ENCODE assay signal across 22 cellular contexts in the genomic region with DNA sequence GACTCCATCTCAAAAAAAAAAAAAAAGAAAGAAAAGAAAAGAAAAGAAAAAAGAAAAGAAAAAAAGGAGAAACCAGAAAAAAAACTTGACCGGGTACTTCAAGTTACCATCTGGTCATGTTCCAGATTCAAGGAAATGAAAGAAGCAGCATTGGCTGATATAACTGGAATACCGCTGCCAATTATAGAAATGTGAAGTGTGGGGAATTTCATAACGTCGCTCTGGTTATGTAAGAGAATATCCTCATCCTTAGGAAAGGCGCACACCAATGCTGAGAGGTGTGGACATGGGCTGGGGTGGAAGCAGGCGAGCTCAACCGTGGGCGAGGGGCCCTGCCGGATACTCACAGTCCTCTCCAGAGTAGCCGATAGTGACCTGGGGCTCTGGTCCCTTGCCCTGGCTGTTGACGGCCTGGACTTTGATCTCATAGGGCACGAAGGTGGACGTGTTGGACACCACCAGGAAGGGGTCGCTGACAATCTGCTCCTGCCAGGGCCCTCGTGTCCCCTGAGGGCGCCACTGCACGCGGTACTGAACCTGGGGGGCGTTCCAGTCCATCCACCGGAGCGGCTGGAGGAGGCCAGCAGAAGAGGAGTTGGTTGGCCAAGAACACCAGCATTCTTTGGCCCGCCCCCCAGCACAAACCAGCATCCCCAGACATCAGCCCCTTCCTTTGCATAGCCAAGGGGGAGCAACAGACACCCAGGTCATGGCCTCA. TPM values are rescaled to one million over a fixed set of nuclear protein-coding genes. Genes with fewer than 3 reads are reported as not detected.
"Had no signal": no experiment of that assay in that cellular context is flagged by ENCODE, and none has a peak within 500 bp of the region (broad histone marks: within the 10 kb centered on the region; RNA-seq: fewer than 3 reads in every experiment).

No MANE protein-coding gene starts in this region.

- H3K4me3 ChIP-seq: coronary artery, heart left ventricle, neural progenitor cell, pancreas, prostate gland, testis, tibial nerve, upper lobe of right lung, vagina had no signal

- H3K9me3 ChIP-seq: heart left ventricle, pancreas, prostate gland, testis, tibial nerve, upper lobe of right lung, vagina had no signal

- H3K27me3 Mint-ChIP-seq: natural killer cell treated with Interleukin-12 subunit alpha and Interleukin-12 subunit beta and Interleukin-15 and Interleukin-18, amount 100 ng/mL, for 72 hours; stimulated activated naive CD8-positive, alpha-beta T cell treated with anti-CD3 and anti-CD28 coated beads, Interleukin-15, Interleukin-2, amounts not matched to agents 100 ng/mL and 50 ng/mL, for 24 hours had no signal

- H3K9ac ChIP-seq: neural progenitor cell had no signal

- H3K27me3 ChIP-seq: testis, upper lobe of right lung, vagina had no signal

- ATAC-seq: heart left ventricle; left lobe of liver; natural killer cell treated with Interleukin-12 subunit alpha and Interleukin-12 subunit beta and Interleukin-15 and Interleukin-18, amount 100 ng/mL, for 72 hours; pancreas; upper lobe of right lung had no signal

- FAIRE-seq: islet of Langerhans, pancreas, small intestine had no signal

- H3K9me3 Mint-ChIP-seq: natural killer cell treated with Interleukin-12 subunit alpha and Interleukin-12 subunit beta and Interleukin-15 and Interleukin-18, amount 100 ng/mL, for 72 hours; stimulated activated naive CD8-positive, alpha-beta T cell treated with anti-CD3 and anti-CD28 coated beads, Interleukin-15, Interleukin-2, amounts not matched to agents 100 ng/mL and 50 ng/mL, for 24 hours had no signal

- DNase-seq: effector CD8-positive, alpha-beta T cell; foreskin melanocyte; heart left ventricle; hippocampal formation; nucleus accumbens; small intestine; stimulated activated CD4-positive, alpha-beta T cell treated with anti-CD3 and anti-CD28 coated beads, Interleukin-2, amount 100 ng/mL, for 48 hours; testis; upper lobe of right lung had no signal

- H3K27ac ChIP-seq: coronary artery, heart left ventricle, neural progenitor cell, pancreas, prostate gland, testis, tibial nerve, upper lobe of right lung, vagina had no signal

- H2AFZ ChIP-seq: neural progenitor cell had no signal

- H3K4me1 ChIP-seq: heart left ventricle, pancreas, prostate gland, testis, tibial nerve, upper lobe of right lung, vagina had no signal

- H3K4me2 ChIP-seq: neural progenitor cell had no signal

- H3K27ac Mint-ChIP-seq: mesothelial cell of epicardium; natural killer cell treated with Interleukin-12 subunit alpha and Interleukin-12 subunit beta and Interleukin-15 and Interleukin-18, amount 100 ng/mL, for 72 hours; stimulated activated naive CD8-positive, alpha-beta T cell treated with anti-CD3 and anti-CD28 coated beads, Interleukin-15, Interleukin-2, amounts not matched to agents 100 ng/mL and 50 ng/mL, for 24 hours had no signal

- H3K36me3 Mint-ChIP-seq: mesothelial cell of epicardium; natural killer cell treated with Interleukin-12 subunit alpha and Interleukin-12 subunit beta and Interleukin-15 and Interleukin-18, amount 100 ng/mL, for 72 hours had no signal

- H3K36me3 ChIP-seq: heart left ventricle, neural progenitor cell, pancreas, prostate gland, tibial nerve, upper lobe of right lung, vagina had no signal

- H3K4me3 Mint-ChIP-seq: mesothelial cell of epicardium; natural killer cell treated with Interleukin-12 subunit alpha and Interleukin-12 subunit beta and Interleukin-15 and Interleukin-18, amount 100 ng/mL, for 72 hours; stimulated activated naive CD8-positive, alpha-beta T cell treated with anti-CD3 and anti-CD28 coated beads, Interleukin-15, Interleukin-2, amounts not matched to agents 100 ng/mL and 50 ng/mL, for 24 hours had no signal

RNA-seq across cellular contexts. Expression of a gene that starts 38.0 kb away (rescaled TPM):
- total RNA-seq: chondrocyte; glomerular endothelial cell; left lobe of liver; mesothelial cell of epicardium; natural killer cell treated with Interleukin-12 subunit alpha and Interleukin-12 subunit beta and Interleukin-15 and Interleukin-18, amount 100 ng/mL, for 72 hours had no signal
